In the genomic region with DNA sequence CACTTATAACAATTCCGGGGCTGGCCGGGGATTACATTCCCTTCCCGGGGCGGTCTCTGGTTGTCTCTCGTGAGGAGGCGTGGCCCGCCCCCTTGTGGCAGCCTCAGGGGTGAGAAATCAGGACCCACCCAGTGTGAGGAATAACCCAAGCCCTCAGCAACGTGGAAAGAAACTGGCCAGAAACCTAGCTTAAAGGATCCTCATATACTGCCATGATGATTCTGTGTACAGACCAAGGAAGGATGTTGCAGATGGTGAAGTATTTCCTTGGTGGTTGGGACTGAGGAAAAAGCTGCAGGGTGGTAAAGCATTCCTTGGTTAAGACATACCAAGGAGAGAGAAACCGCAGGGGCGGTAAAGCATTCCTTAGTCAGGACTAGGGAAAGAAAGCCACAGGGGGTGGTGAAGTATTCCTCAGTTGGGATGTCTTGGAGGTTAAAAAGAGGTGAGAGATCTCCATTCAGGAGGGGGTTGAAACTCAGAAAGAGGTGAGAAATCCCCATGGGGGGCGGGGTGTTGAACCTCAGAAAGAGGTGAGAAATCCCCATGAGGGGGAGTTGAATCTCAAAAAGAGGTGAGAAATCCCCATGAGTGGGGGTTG, we compare ENCODE assay signal across 10 cellular contexts.
DNase-seq lines count a peak whose midpoint lies in the region; ATAC-seq and TF ChIP-seq lines count a peak whose summit lies in the region.
"Had no signal": no experiment of that assay in that cellular context is flagged by ENCODE, and none has a peak within 500 bp of the region (broad histone marks: within the 10 kb centered on the region; RNA-seq: fewer than 3 reads in every experiment).

No MANE protein-coding gene starts in this region.

- H3K4me1 ChIP-seq in GM23248 (ENCODE audit: insufficient read depth) (peaks cover 2% of the 10 kb centered on the region; the same call in 1 of the 2 replicates), gastroesophageal sphincter (no peaks in the 10 kb centered on the region)

- no peaks in the 10 kb centered on the region for H3F3A ChIP-seq in GM23248 (ENCODE audit: insufficient read depth)

- H3K27ac ChIP-seq in AG04450 (ENCODE audit: low read depth, low read length) (peak overlapping the region; percentile 59), GM23248 (no peak overlapping the region), gastroesophageal sphincter (no peak overlapping the region)

- peak; percentile 43 for DNase-seq in AG04450 (ENCODE audit: low read depth, low spot score)
- peak; percentile 28 for DNase-seq in GM23248
- peak; percentile 9 for DNase-seq in amniotic stem cell (lab: John Stamatoyannopoulos, UW)
- no peak for DNase-seq in memory B cell (ENCODE audit: low spot score in 2 of 2)
- no peak for DNase-seq in hepatic stellate cell (ENCODE audit: low spot score)
- DNase-seq: MV-4-11 had no signal

- H3K36me3 ChIP-seq in GM23248 (ENCODE audit: low read depth) (no peaks in the 10 kb centered on the region), gastroesophageal sphincter (no peaks in the 10 kb centered on the region)

- H2AFZ ChIP-seq in GM23248 = no peak overlapping the region

- no peak for TF ChIP-seq POLR2A in gastroesophageal sphincter (IDR thresholded peaks at IDR 0.05)

- TF ChIP-seq CTCF in AG04450 (IDR thresholded peaks at IDR 0.05; ENCODE audit: low read depth, low read length) (peak; percentile 47), gastroesophageal sphincter (IDR thresholded peaks at IDR 0.05) (no peak)

- H4K20me1 ChIP-seq in GM23248 (ENCODE audit: insufficient read depth) = no peaks in the 10 kb centered on the region

- 60 to 70% methylated on average over 11 of the region's 11 CpGs for WGBS in GM23248 (ENCODE audit: low coverage in 1 of 2, low lambda C conversion rate in 2 of 2, missing lambda C conversion rate in 2 of 2), 2 experiments
- WGBS in gastroesophageal sphincter (ENCODE audit: low coverage in 1 of 2), 2 donors = 40 to 70% methylated on average over 1 to 7 of the region's 11 CpGs

- POLR2A ChIA-PET in AG04450 (lab: Yijun Ruan, JAX) = interaction anchor here (0.7 kb wide), 1 partner anchor 20 kb away, joined by 3 read pairs; no protein-coding TSS in a partner anchor

- ATAC-seq in memory B cell (ENCODE audit: low read depth) = no peak
- ATAC-seq in gastroesophageal sphincter = no peak
- no peak for ATAC-seq in HG03039 (IDR thresholded peaks at IDR 0.05; ENCODE audit: unreplicated experiment)
- ATAC-seq in HG03095 (IDR thresholded peaks at IDR 0.05; ENCODE audit: unreplicated experiment) = no peak

- no peak overlapping the region for H3K9ac ChIP-seq in GM23248

- peaks cover 13% of the 10 kb centered on the region for H3K36me3 Mint-ChIP-seq in memory B cell

- H3K27me3 ChIP-seq in AG04450 (ENCODE audit: control insufficient read depth, insufficient read depth, low read length) (no peaks in the 10 kb centered on the region), GM23248 (replicated peaks; ENCODE audit: insufficient read depth) (no peaks in the 10 kb centered on the region), gastroesophageal sphincter (no peaks in the 10 kb centered on the region)

- no peaks in the 10 kb centered on the region for H3K9me3 Mint-ChIP-seq in memory B cell
- H3K9me3 Mint-ChIP-seq: nephron had no signal

- peak overlapping the region; percentile 54 for H3K27ac Mint-ChIP-seq in memory B cell
- H3K27ac Mint-ChIP-seq: nephron had no signal

- no peaks in the 10 kb centered on the region for H3K27me3 Mint-ChIP-seq in memory B cell

- H3K9me3 ChIP-seq in AG04450 (ENCODE audit: control insufficient read depth, insufficient read depth, low read length) = no peaks in the 10 kb centered on the region
- no peaks in the 10 kb centered on the region for H3K9me3 ChIP-seq in GM23248 (ENCODE audit: low read depth)
- no peaks in the 10 kb centered on the region for H3K9me3 ChIP-seq in gastroesophageal sphincter

- no peak for TF ChIP-seq EP300 in gastroesophageal sphincter (IDR thresholded peaks at IDR 0.05)

- H3K4me2 ChIP-seq in GM23248 (ENCODE audit: unreplicated experiment) = no peak overlapping the region

- H3K4me3 ChIP-seq in AG04450 (ENCODE audit: low read depth, low read length) = no peak overlapping the region; the same call in 1 of the 2 replicates
- H3K4me3 ChIP-seq in GM23248 = no peak overlapping the region
- no peak overlapping the region for H3K4me3 ChIP-seq in gastroesophageal sphincter

- H3K79me2 ChIP-seq in GM23248 (ENCODE audit: insufficient read depth) = no peaks in the 10 kb centered on the region

- no peak overlapping the region for H3K4me3 Mint-ChIP-seq in memory B cell
- H3K4me3 Mint-ChIP-seq: nephron had no signal

- H3K9me2 ChIP-seq in GM23248 (ENCODE audit: insufficient read depth) = no peaks in the 10 kb centered on the region

- H3K4me1 Mint-ChIP-seq in memory B cell = peaks cover 12% of the 10 kb centered on the region
- H3K4me1 Mint-ChIP-seq: nephron had no signal

- CTCF ChIA-PET in AG04450 (lab: Charles Lee) = interaction anchor here (0.6 to 1.5 kb wide), 7 partner anchors 12 to 48 kb away, joined by 3 to 6 read pairs (median 4); no protein-coding TSS in a partner anchor

- in situ Hi-C loops in GM23248 (cut with MboI) = no loop called here

Comparison
In these comparisons a context has a peak if more than half of its experiments do, and no peak if none do; other contexts are left out.
1. DNase-seq: peak in AG04450 (single experiment), GM23248 (single experiment) and amniotic stem cell (single experiment); none in memory B cell (0 of 2) and hepatic stellate cell (single experiment).